In genomic region chr13:99199541-99200432, GRCh38 we compare ENCODE assay signal across 9 cellular contexts. TPM values are rescaled to one million over a fixed set of nuclear protein-coding genes. Genes with fewer than 3 reads are reported as not detected.
DNase-seq lines count a peak whose midpoint lies in the region; ATAC-seq, FAIRE-seq and TF ChIP-seq lines count a peak whose summit lies in the region.
"Had no signal": no experiment of that assay in that cellular context is flagged by ENCODE, and none has a peak within 500 bp of the region (broad histone marks: within the 10 kb centered on the region; RNA-seq: fewer than 3 reads in every experiment).

No MANE protein-coding gene starts in this region.

- peak overlapping the region; percentile 93 for H3K4me3 ChIP-seq in IMR-90 (ENCODE audit: insufficient read depth, low read depth, low read length)
- H3K4me3 ChIP-seq in K562: peak overlapping the region; percentile 93
- H3K4me3 ChIP-seq in HepG2 (replicated peaks in 1 of 3; ENCODE audit: insufficient read depth in 1 of 3, low read depth in 2 of 3, low read length in 3 of 3): peak overlapping the region; percentile 79 to 99 (median 96)
- peak overlapping the region; percentile 96 for H3K4me3 ChIP-seq in tibial artery

- H3K23ac ChIP-seq in IMR-90 (ENCODE audit: low read depth, low read length): peak overlapping the region; percentile 96

- H3K4me1 ChIP-seq in IMR-90 (ENCODE audit: control insufficient read depth, insufficient read depth, low read length) (no peaks in the 10 kb centered on the region; the same call in 1 of the 2 replicates), K562 (replicated peaks in 1 of 2; ENCODE audit: control insufficient read depth in 2 of 2, insufficient read depth in 2 of 2, low read length in 2 of 2) (peaks cover 13 to 23% of the 10 kb centered on the region in 2 experiments; a peak in 4 of 5 replicates), HepG2 (ENCODE audit: insufficient read depth, low read length) (peaks cover 40% of the 10 kb centered on the region), tibial artery (peaks cover 0 to 19% (median 8%) of the 10 kb centered on the region in 4 donors)

- DNase-seq in stimulated activated CD8-positive, alpha-beta memory T cell treated with anti-CD3 and anti-CD28 coated beads, Interleukin-4, amount 100 ng/mL, for 24 hours (ENCODE audit: low read depth): peak; percentile 19
- no peak for DNase-seq in stimulated activated CD8-positive, alpha-beta memory T cell treated with anti-CD3 and anti-CD28 coated beads, Interleukin-4, amount 100 ng/mL, for 48 hours
- DNase-seq in IMR-90: no peak
- peak in 2 of 4 experiments; percentile 62 to 67 for DNase-seq in K562 (ENCODE audit: extremely low read depth in 1 of 4, low spot score in 3 of 4)
- no peak for DNase-seq in HepG2 (ENCODE audit: low spot score)
- peak in 1 of 2 donors; percentile 76 for DNase-seq in tibial artery
- no peak for DNase-seq in activated gamma-delta T cell treated with Interleukin-2 at 50 U/mL for 16 hours
- no peak for DNase-seq in NCI-H526 treated with DMSO at 0.1 percent for 48 hours (lab: John Stamatoyannopoulos, UW)

- no peaks in the 10 kb centered on the region for H3K27me3 ChIP-seq in IMR-90 (ENCODE audit: control insufficient read depth, insufficient read depth, low read length)
- no peaks in the 10 kb centered on the region for H3K27me3 ChIP-seq in K562 (ENCODE audit: control insufficient read depth in 2 of 2, insufficient read depth in 2 of 2, low read length in 2 of 2)
- no peaks in the 10 kb centered on the region for H3K27me3 ChIP-seq in HepG2 (ENCODE audit: control insufficient read depth in 1 of 2, insufficient read depth in 2 of 2, low read length in 2 of 2)
- H3K27me3 ChIP-seq in tibial artery: no peaks in the 10 kb centered on the region

- POLR2A ChIA-PET in IMR-90 (lab: Charles Lee; ENCODE audit: unreplicated experiment): interaction anchor here (1.5 kb wide), 1 partner anchor 10 kb away, joined by 6 read pairs; no protein-coding TSS in a partner anchor
- POLR2A ChIA-PET in K562 (lab: Yijun Ruan, JAX): interaction anchor here (0.5 to 1.4 kb wide), 10 partner anchors 10 to 717 kb away, joined by 3 to 5 read pairs (median 3); no protein-coding TSS in a partner anchor
- POLR2A ChIA-PET in HepG2 (lab: Yijun Ruan, JAX): interaction anchor here (0.7 to 2.3 kb wide), 16 partner anchors 10 to 360 kb away, joined by 3 to 16 read pairs (median 4); no protein-coding TSS in a partner anchor

- TF ChIP-seq EP300 in K562 (IDR thresholded peaks at IDR 0.05; ENCODE audit: low read length) (no peak), HepG2 (IDR thresholded peaks at IDR 0.05; ENCODE audit: low read depth in 2 of 2, low read length in 2 of 2) (0 out of 4 replicates have a peak, but pooled peaks of 1 of the 2 experiments have one; percentile 10), HepG2 (CRISPR knock-in tag; IDR thresholded peaks at IDR 0.05; ENCODE audit: borderline replicate concordance) (no peak)

- H3K14ac ChIP-seq in IMR-90 (replicated peaks; ENCODE audit: low read depth, low read length): peak overlapping the region; percentile 87

- peak overlapping the region; percentile 97 to 98 for H4K8ac ChIP-seq in IMR-90 (ENCODE audit: low read depth in 2 of 2, low read length in 2 of 2)

- peak overlapping the region; percentile 100 for H2AFZ ChIP-seq in IMR-90 (replicated peaks; ENCODE audit: low read length, poor library complexity)
- peak overlapping the region; percentile 83 for H2AFZ ChIP-seq in K562 (ENCODE audit: low read depth, low read length)
- H2AFZ ChIP-seq in HepG2 (ENCODE audit: low read length): no peak overlapping the region

- BruUV-seq in IMR-90 (replicated peaks; lab: Mats Ljungman, UMichigan): TSS peak; percentile 83
- TSS peak; percentile 73 for BruUV-seq in K562 (replicated peaks; lab: Mats Ljungman, UMichigan)
- BruUV-seq in HepG2 (replicated peaks; lab: Mats Ljungman, UMichigan): TSS peak; percentile 86

- H3K4me2 ChIP-seq in IMR-90 (ENCODE audit: low read depth, low read length): peak overlapping the region; percentile 72
- peak overlapping the region; percentile 97 for H3K4me2 ChIP-seq in K562 (ENCODE audit: insufficient read depth, low read length)
- H3K4me2 ChIP-seq in HepG2 (ENCODE audit: low read depth, low read length): peak overlapping the region; percentile 77

- H3K36me3 ChIP-seq in IMR-90 (ENCODE audit: control insufficient read depth, insufficient read depth, low read length) (no peaks in the 10 kb centered on the region), K562 (ENCODE audit: control insufficient read depth, insufficient read depth, low read length) (peaks cover 14% of the 10 kb centered on the region; the same call in 2 of the 3 replicates), HepG2 (replicated peaks in 1 of 2; ENCODE audit: control insufficient read depth in 1 of 2, insufficient read depth in 2 of 2, low read length in 2 of 2) (no peaks in the 10 kb centered on the region), tibial artery (no peaks in the 10 kb centered on the region)

- H2AK9ac ChIP-seq in IMR-90 (replicated peaks; ENCODE audit: low read depth, low read length, poor library complexity): peak overlapping the region; percentile 99

- H3K79me1 ChIP-seq in IMR-90 (ENCODE audit: low read depth in 1 of 2, low read length in 2 of 2): peaks cover 19 to 43% of the 10 kb centered on the region in 2 experiments

- FAIRE-seq in K562 (lab: Jason Lieb, UNC): no peak
- FAIRE-seq in HepG2 (lab: Jason Lieb, UNC): peak; percentile 39
- FAIRE-seq: islet of Langerhans had no signal

- peaks cover 16% of the 10 kb centered on the region for H4K20me1 ChIP-seq in IMR-90 (ENCODE audit: insufficient read depth, low read length)
- peaks cover 4% of the 10 kb centered on the region for H4K20me1 ChIP-seq in K562 (replicated peaks; ENCODE audit: control insufficient read depth, insufficient read depth, low read length)
- H4K20me1 ChIP-seq in HepG2 (ENCODE audit: insufficient read depth, low read length): no peaks in the 10 kb centered on the region

- H2BK20ac ChIP-seq in IMR-90 (ENCODE audit: low read depth, low read length): no peak overlapping the region

- peak overlapping the region; percentile 28; the same call in 1 of the 2 replicates for H2BK120ac ChIP-seq in IMR-90 (ENCODE audit: low read depth, low read length)

- TF ChIP-seq POLR2A in IMR-90 (IDR thresholded peaks at IDR 0.05; ENCODE audit: low read depth, low read length): no peak
- no peak for TF ChIP-seq POLR2A in K562 (conservative IDR thresholded peaks at IDR 0.05)
- TF ChIP-seq POLR2A in HepG2 (IDR thresholded peaks at IDR 0.05; ENCODE audit: insufficient read depth in 1 of 2, low read depth in 2 of 2, low read length in 2 of 2): 0 out of 4 replicates have a peak, but pooled peaks of 1 of the 2 experiments have one; percentile 18

- no peak overlapping the region; the same call in 1 of the 2 replicates for H3K18ac ChIP-seq in IMR-90 (ENCODE audit: low read depth, low read length)

- intact Hi-C loops in IMR-90 (cut with micrococcal nuclease): loop anchor here (5.0 kb wide), 1 partner anchor 58 kb away; the partner anchor contains the start of gene GPR18
- intact Hi-C loops in K562 (cut with micrococcal nuclease): loop anchor here (5.0 kb wide), 1 partner anchor 68 kb away; no protein-coding TSS in a partner anchor
- intact Hi-C loops in HepG2 (cut with micrococcal nuclease; ENCODE audit: unreplicated experiment): loop anchor here (2.0 to 5.0 kb wide), 2 partner anchors 61 to 298 kb away; no protein-coding TSS in a partner anchor
- intact Hi-C loops in tibial artery (cut with DNase I; ENCODE audit: low total_unique reads): no loop called here

- no peak; the same call in 1 of the 2 replicates for ATAC-seq in IMR-90 (ENCODE audit: low read depth)
- ATAC-seq in K562: peak; percentile 12
- ATAC-seq in HepG2: peak; percentile 18

- peak overlapping the region; percentile 75 for H4K5ac ChIP-seq in IMR-90 (ENCODE audit: low read depth, low read length)

- H3K9me3 ChIP-seq in IMR-90 (ENCODE audit: control insufficient read depth, insufficient read depth, low read length) (no peaks in the 10 kb centered on the region), K562 (replicated peaks; ENCODE audit: control insufficient read depth, insufficient read depth, low read depth, low read length) (no peaks in the 10 kb centered on the region), HepG2 (ENCODE audit: low read length) (no peaks in the 10 kb centered on the region), tibial artery (no peaks in the 10 kb centered on the region)

- CTCF ChIA-PET in IMR-90 (lab: Yijun Ruan, JAX) (interaction anchor here (0.6 to 1.5 kb wide), 4 partner anchors 24 to 117 kb away, joined by 3 to 5 read pairs (median 4); no protein-coding TSS in a partner anchor), K562 (lab: Yijun Ruan, JAX; ENCODE audit: low intra/inter-chr PET ratio) (no interaction called here), HepG2 (lab: Yijun Ruan, JAX; ENCODE audit: low intra/inter-chr PET ratio, low total read pairs) (interaction anchor here (0.9 kb wide), 1 partner anchor 66 kb away, joined by 4 read pairs; no protein-coding TSS in a partner anchor)

- peak overlapping the region; percentile 76 for H3K27ac ChIP-seq in IMR-90 (ENCODE audit: insufficient read depth, low read length)
- peak overlapping the region; percentile 95 for H3K27ac ChIP-seq in K562 (ENCODE audit: extremely low read depth, low read depth, low read length)
- H3K27ac ChIP-seq in HepG2 (ENCODE audit: extremely low read length, insufficient read depth, low read length): peak overlapping the region; percentile 83
- H3K27ac ChIP-seq in tibial artery: peak overlapping the region; percentile 90 to 97

- no peak overlapping the region for H2BK15ac ChIP-seq in IMR-90 (ENCODE audit: low read depth, low read length)

- 1% methylated on average over 18 of the region's 37 CpGs; no CpG with 5 or more reads in 1 of the 2 experiments for WGBS in IMR-90 (ENCODE audit: extremely low coverage in 2 of 2, insufficient read length in 1 of 2), 2 experiments
- under 1% methylated on average over 35 of the region's 37 CpGs for WGBS in K562 (ENCODE audit: insufficient coverage, low coverage, missing lambda C conversion rate)
- 13% methylated on average over 17 of the region's 37 CpGs for WGBS in HepG2 (ENCODE audit: low lambda C conversion rate)

- H3K79me2 ChIP-seq in K562 (ENCODE audit: control insufficient read depth, insufficient read depth, low read length): peaks cover 55% of the 10 kb centered on the region
- peaks cover 32% of the 10 kb centered on the region for H3K79me2 ChIP-seq in HepG2 (ENCODE audit: insufficient read depth, low read length)

- H3K9me1 ChIP-seq in IMR-90 (ENCODE audit: insufficient read depth, low read length) (peaks cover 2% of the 10 kb centered on the region; the same call in 1 of the 2 replicates), K562 (ENCODE audit: control insufficient read depth, insufficient read depth, low read length) (peaks cover 7% of the 10 kb centered on the region)

- H3K9ac ChIP-seq in IMR-90 (ENCODE audit: low read depth, low read length) (peak overlapping the region; percentile 86), K562 (ENCODE audit: insufficient read depth in 1 of 2, low read depth in 2 of 2, low read length in 2 of 2) (peak overlapping the region; percentile 95 to 100), HepG2 (ENCODE audit: insufficient read depth, low read depth, low read length) (peak overlapping the region; percentile 97)

- in situ Hi-C loops in IMR-90 (cut with MboI; ENCODE audit: low sequenced_read_pairs): no loop called here
- in situ Hi-C loops in K562 (cut with MboI): no loop called here
- in situ Hi-C loops in HepG2 (cut with HindIII; ENCODE audit: extremely low pct_ligation_motif_present, low pct_unique_long_range_greater_than_20kb): no loop called here

- no peak for TF ChIP-seq RAD21 in IMR-90 (IDR thresholded peaks at IDR 0.05; ENCODE audit: low read length)
- no peak for TF ChIP-seq RAD21 in K562 (CRISPR knock-in tag; conservative IDR thresholded peaks at IDR 0.05 in 1 of 2, IDR thresholded peaks at IDR 0.05 in 1 of 2)
- TF ChIP-seq RAD21 in HepG2 (CRISPR knock-in tag; IDR thresholded peaks at IDR 0.05): no peak

- H4K91ac ChIP-seq in IMR-90 (ENCODE audit: insufficient read depth, low read depth, low read length): peak overlapping the region; percentile 89

- TF ChIP-seq CTCF in IMR-90 (conservative IDR thresholded peaks at IDR 0.05; ENCODE audit: low read depth, low read length): no peak
- no peak for TF ChIP-seq CTCF in K562 (IDR thresholded peaks at IDR 0.05 in 2 of 3, conservative IDR thresholded peaks at IDR 0.05 in 1 of 3; ENCODE audit: insufficient read depth in 2 of 3, low read depth in 1 of 3, low read length in 3 of 3)
- TF ChIP-seq CTCF in HepG2 (CRISPR knock-in tag; IDR thresholded peaks at IDR 0.05): no peak
- no peak for TF ChIP-seq CTCF in tibial artery (IDR thresholded peaks at IDR 0.05)

- dilution Hi-C loops in IMR-90 (cut with HindIII; ENCODE audit: low sequenced_read_pairs, unreplicated experiment): no loop called here

- H2BK5ac ChIP-seq in IMR-90 (ENCODE audit: low read depth, low read length, poor library complexity, severe bottlenecking): peak overlapping the region; percentile 67

- H2AK5ac ChIP-seq in IMR-90 (ENCODE audit: low read depth, low read length): peak overlapping the region; percentile 84; the same call in 1 of the 2 replicates

- H3K4ac ChIP-seq in IMR-90 (ENCODE audit: low read depth, low read length): peak overlapping the region; percentile 95

- H3K56ac ChIP-seq in IMR-90 (ENCODE audit: extremely low read depth, insufficient read depth, low read length): peak overlapping the region; percentile 72

RNA-seq across cellular contexts. Expression of gene UBAC2, which starts 0.9 kb away (rescaled TPM):
- total RNA-seq in IMR-90 (2012; rRNA removed): 20.8 and 23.6 TPM in 2 replicates
- polyA plus RNA-seq in IMR-90 (2012; rRNA removed): 28.9 and 36.3 TPM in 2 replicates
- 29.0 and 35.1 TPM in 2 replicates for polyA plus RNA-seq in IMR-90 (2012; cell fraction: cytosol; rRNA removed)
- polyA plus RNA-seq in IMR-90 (2012; cell fraction: nucleus; rRNA removed; ENCODE audit: low replicate concordance): 17.0 and 27.8 TPM in 2 replicates
- 55.3 and 67.8 TPM in 2 replicates for total RNA-seq in K562 (2011; cell fraction: chromatin; rRNA removed; ENCODE audit: low replicate concordance)
- total RNA-seq in K562 (2011; cell fraction: nucleolus; rRNA removed): 51.5 and 53.9 TPM in 2 replicates
- 80.2 and 95.0 TPM in 2 replicates for total RNA-seq in K562 (2011; cell fraction: nucleoplasm; rRNA removed)
- 28.7 and 29.6 TPM in 2 replicates for total RNA-seq in K562 (2014; rRNA removed)
- 31.9 and 33.3 TPM in 2 replicates for total RNA-seq in K562 (2014; rRNA removed; fragmentation: Illumina TruSeq; extraction: Trizol)
- total RNA-seq in K562 (2015; rRNA removed; fragmentation: Illumina TruSeq; extraction: Trizol): 29.0 and 32.3 TPM in 2 replicates
- total RNA-seq in K562 (2021): 43.5 and 47.2 TPM in 2 replicates
- polyA plus RNA-seq in K562 (2011; rRNA removed): 65.0 and 84.1 TPM in 2 replicates
- polyA plus RNA-seq in K562 (2011; cell fraction: cytosol; rRNA removed): 53.0 and 66.2 TPM in 2 replicates
- polyA plus RNA-seq in K562 (2011; cell fraction: nucleus; rRNA removed): 27.2 and 29.6 TPM in 2 replicates
- polyA plus RNA-seq in K562 (2012): 34.3 and 47.4 TPM in 2 replicates
- polyA plus RNA-seq in K562 (2014; fragmentation: Illumina TruSeq; extraction: Trizol): 42.3 and 45.6 TPM in 2 replicates
- polyA plus RNA-seq in K562 (2014; fragmentation: Nextera tagmentation; extraction: Ambion mirVana): 10 to 100 TPM in 1 of 2 experiments, 1 to 10 TPM in 1; 6.0 to 19.0 TPM
- 41.1 and 45.7 TPM in 2 replicates for polyA plus RNA-seq in K562 (2014; rRNA removed)
- polyA minus RNA-seq in K562 (2011; rRNA and poly(A)+ RNA removed): 40.3 and 46.8 TPM in 2 replicates
- polyA minus RNA-seq in K562 (2011; cell fraction: cytosol; rRNA and poly(A)+ RNA removed): 25.1 and 25.8 TPM in 2 replicates
- polyA minus RNA-seq in K562 (2011; cell fraction: nucleus; rRNA and poly(A)+ RNA removed): 16.4 and 22.5 TPM in 2 replicates
- total RNA-seq in HepG2 (2016; rRNA removed; fragmentation: Illumina TruSeq; extraction: Trizol): 44.0 and 61.3 TPM in 2 replicates
- 34.9 and 39.6 TPM in 2 replicates for total RNA-seq in HepG2 (2016; cell fraction: cytosol; rRNA removed; fragmentation: Illumina TruSeq; extraction: Trizol; ENCODE audit: low read depth)
- total RNA-seq in HepG2 (2016; cell fraction: insoluble cytoplasmic fraction; rRNA removed; fragmentation: Illumina TruSeq; extraction: Trizol): 38.5 and 64.4 TPM in 2 replicates
- total RNA-seq in HepG2 (2016; cell fraction: membrane; rRNA removed; fragmentation: Illumina TruSeq; extraction: Trizol): 63.6 and 68.1 TPM in 2 replicates
- total RNA-seq in HepG2 (2016; cell fraction: nucleus; rRNA removed; fragmentation: Illumina TruSeq; extraction: Trizol): 53.7 and 64.6 TPM in 2 replicates
- 80.8 and 84.2 TPM in 2 replicates for polyA plus RNA-seq in HepG2 (2011; rRNA removed)
- 69.1 and 91.4 TPM in 2 replicates for polyA plus RNA-seq in HepG2 (2011; cell fraction: cytosol; rRNA removed)
- 25.5 and 30.1 TPM in 2 replicates for polyA plus RNA-seq in HepG2 (2011; cell fraction: nucleus; rRNA removed)
- 63.7 and 72.4 TPM in 2 replicates for polyA plus RNA-seq in HepG2 (2012)
- polyA plus RNA-seq in HepG2 (2016; cell fraction: cytosol; fragmentation: Illumina TruSeq; extraction: Trizol; ENCODE audit: low read depth): 37.1 and 38.0 TPM in 2 replicates
- polyA plus RNA-seq in HepG2 (2016; cell fraction: insoluble cytoplasmic fraction; fragmentation: Illumina TruSeq; extraction: Trizol; ENCODE audit: low read depth): 45.9 TPM in 2 replicates
- polyA plus RNA-seq in HepG2 (2016; cell fraction: membrane; fragmentation: Illumina TruSeq; extraction: Trizol; ENCODE audit: low read depth): 59.7 and 64.1 TPM in 2 replicates
- polyA plus RNA-seq in HepG2 (2016; cell fraction: nucleus; fragmentation: Illumina TruSeq; extraction: Trizol; ENCODE audit: insufficient read depth, low read depth): 80.9 and 85.2 TPM in 2 replicates
- 58.0 and 61.9 TPM in 2 replicates for polyA minus RNA-seq in HepG2 (2011; rRNA and poly(A)+ RNA removed; ENCODE audit: low replicate concordance)
- 29.7 and 34.9 TPM in 2 replicates for polyA minus RNA-seq in HepG2 (2011; cell fraction: cytosol; rRNA and poly(A)+ RNA removed)
- polyA minus RNA-seq in HepG2 (2011; cell fraction: nucleus; rRNA and poly(A)+ RNA removed): 31.5 and 38.0 TPM in 2 replicates

RNA-seq across cellular contexts. Expression of gene GPR18, which starts 58.4 kb away (rescaled TPM):
- total RNA-seq in IMR-90 (2012; rRNA removed) (not detected in 2 replicates), K562 (2014; rRNA removed) (not detected in 2 replicates), K562 (2014; rRNA removed; fragmentation: Illumina TruSeq; extraction: Trizol) (not detected in 2 replicates), K562 (2015; rRNA removed; fragmentation: Illumina TruSeq; extraction: Trizol) (not detected in 2 replicates), K562 (2021) (not detected in 2 replicates), HepG2 (2016; rRNA removed; fragmentation: Illumina TruSeq; extraction: Trizol) (not detected in 2 replicates)
- polyA plus RNA-seq in IMR-90 (2012; rRNA removed) (not detected in 2 replicates), K562 (2011; rRNA removed) (not detected in 2 replicates), K562 (2014; fragmentation: Illumina TruSeq; extraction: Trizol) (not detected in 2 replicates), K562 (2014; fragmentation: Nextera tagmentation; extraction: Ambion mirVana) (under 1 TPM in 1 of 2 experiments, not detected in 1; 0.75 TPM), K562 (2014; rRNA removed) (not detected in 2 replicates), HepG2 (2011; rRNA removed) (not detected in 2 replicates)
- polyA plus RNA-seq in IMR-90 (2012; cell fraction: cytosol; rRNA removed): not detected in 2 replicates
- not detected in 2 replicates for polyA plus RNA-seq in IMR-90 (2012; cell fraction: nucleus; rRNA removed; ENCODE audit: low replicate concordance)
- total RNA-seq in K562 (2011; cell fraction: chromatin; rRNA removed; ENCODE audit: low replicate concordance): not detected in 2 replicates
- not detected in 2 replicates for total RNA-seq in K562 (2011; cell fraction: nucleolus; rRNA removed)
- total RNA-seq in K562 (2011; cell fraction: nucleoplasm; rRNA removed): not detected in 2 replicates
- not detected in 2 replicates for polyA plus RNA-seq in K562 (2011; cell fraction: cytosol; rRNA removed)
- polyA plus RNA-seq in K562 (2011; cell fraction: nucleus; rRNA removed): not detected in 2 replicates
- 0.08 and 0.13 TPM in 2 replicates for polyA plus RNA-seq in K562 (2012)
- polyA minus RNA-seq in K562 (2011; rRNA and poly(A)+ RNA removed): not detected in 2 replicates
- not detected in 2 replicates for polyA minus RNA-seq in K562 (2011; cell fraction: cytosol; rRNA and poly(A)+ RNA removed)
- polyA minus RNA-seq in K562 (2011; cell fraction: nucleus; rRNA and poly(A)+ RNA removed): not detected in 2 replicates
- total RNA-seq in HepG2 (2016; cell fraction: cytosol; rRNA removed; fragmentation: Illumina TruSeq; extraction: Trizol; ENCODE audit: low read depth): not detected in 2 replicates
- total RNA-seq in HepG2 (2016; cell fraction: insoluble cytoplasmic fraction; rRNA removed; fragmentation: Illumina TruSeq; extraction: Trizol): not detected in 2 replicates
- total RNA-seq in HepG2 (2016; cell fraction: membrane; rRNA removed; fragmentation: Illumina TruSeq; extraction: Trizol): not detected in 2 replicates
- not detected in 2 replicates for total RNA-seq in HepG2 (2016; cell fraction: nucleus; rRNA removed; fragmentation: Illumina TruSeq; extraction: Trizol)
- not detected in 2 replicates for polyA plus RNA-seq in HepG2 (2011; cell fraction: cytosol; rRNA removed)
- not detected in 2 replicates for polyA plus RNA-seq in HepG2 (2011; cell fraction: nucleus; rRNA removed)
- 0.09 and 0.13 TPM in 2 replicates for polyA plus RNA-seq in HepG2 (2012)
- polyA plus RNA-seq in HepG2 (2016; cell fraction: cytosol; fragmentation: Illumina TruSeq; extraction: Trizol; ENCODE audit: low read depth): not detected in 2 replicates
- not detected in 2 replicates for polyA plus RNA-seq in HepG2 (2016; cell fraction: insoluble cytoplasmic fraction; fragmentation: Illumina TruSeq; extraction: Trizol; ENCODE audit: low read depth)
- polyA plus RNA-seq in HepG2 (2016; cell fraction: membrane; fragmentation: Illumina TruSeq; extraction: Trizol; ENCODE audit: low read depth): not detected in 2 replicates
- not detected in 2 replicates for polyA plus RNA-seq in HepG2 (2016; cell fraction: nucleus; fragmentation: Illumina TruSeq; extraction: Trizol; ENCODE audit: insufficient read depth, low read depth)
- not detected in 2 replicates for polyA minus RNA-seq in HepG2 (2011; rRNA and poly(A)+ RNA removed; ENCODE audit: low replicate concordance)
- not detected in 2 replicates for polyA minus RNA-seq in HepG2 (2011; cell fraction: cytosol; rRNA and poly(A)+ RNA removed)
- polyA minus RNA-seq in HepG2 (2011; cell fraction: nucleus; rRNA and poly(A)+ RNA removed): 0.26 TPM in 1 of 2 replicates, not detected in the other
